ENCODE assay signal across 27 cellular contexts in the genomic region with DNA sequence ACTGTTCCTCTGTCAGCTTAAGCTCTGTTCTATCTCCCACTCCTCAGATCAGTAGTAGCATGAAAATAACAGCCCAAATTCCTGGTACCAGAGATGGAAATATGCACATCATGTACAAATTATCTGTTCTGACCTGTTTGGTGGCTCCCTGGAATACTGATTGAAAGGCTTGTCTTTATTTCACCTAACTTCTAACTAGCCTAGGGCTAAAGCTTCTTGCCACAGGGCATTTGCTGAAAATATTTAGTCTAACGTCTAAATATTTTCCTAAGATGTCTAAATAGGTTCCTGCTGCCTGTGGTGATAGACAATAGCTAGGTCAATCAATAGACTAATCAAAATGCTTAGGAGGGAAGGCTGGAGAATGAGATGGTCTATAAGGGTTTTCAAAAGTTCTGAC. TPM values are rescaled to one million over a fixed set of nuclear protein-coding genes. Genes with fewer than 3 reads are reported as not detected.
DNase-seq lines count a peak whose midpoint lies in the region; ATAC-seq, FAIRE-seq and TF ChIP-seq lines count a peak whose summit lies in the region.
"Had no signal": no experiment of that assay in that cellular context is flagged by ENCODE, and none has a peak within 500 bp of the region (broad histone marks: within the 10 kb centered on the region; RNA-seq: fewer than 3 reads in every experiment).

No MANE protein-coding gene starts in this region.

- intact Hi-C loops in mammary epithelial cell (cut with micrococcal nuclease) (no loop called here), breast epithelium (cut with DNase I; ENCODE audit: low total_unique reads) (no loop called here), HCT116 (cut with micrococcal nuclease) (no loop called here)

- H4K20me1 ChIP-seq in mammary epithelial cell (ENCODE audit: insufficient read depth, low read length) = no peaks in the 10 kb centered on the region
- no peaks in the 10 kb centered on the region for H4K20me1 ChIP-seq in HCT116 (ENCODE audit: insufficient read depth)
- H4K20me1 ChIP-seq in keratinocyte (ENCODE audit: control insufficient read depth, extremely low read depth, insufficient read depth, low read length) = no peaks in the 10 kb centered on the region
- H4K20me1 ChIP-seq: BLaER1 had no signal

- TF ChIP-seq CTCF in mammary epithelial cell (conservative IDR thresholded peaks at IDR 0.05 in 1 of 2, IDR thresholded peaks at IDR 0.05 in 1 of 2; ENCODE audit: extremely low read depth in 1 of 2, insufficient read depth in 1 of 2, low read depth in 1 of 2, low read length in 2 of 2) (no peak), breast epithelium (IDR thresholded peaks at IDR 0.05) (no peak), HCT116 (IDR thresholded peaks at IDR 0.05 in 2 of 3, conservative IDR thresholded peaks at IDR 0.05 in 1 of 3; ENCODE audit: borderline replicate concordance in 1 of 3, insufficient read depth in 1 of 3, low read depth in 2 of 3, low read length in 2 of 3) (no peak), keratinocyte (optimal IDR thresholded peaks at IDR 0.05 in 1 of 3, IDR thresholded peaks at IDR 0.05 in 1 of 3, conservative IDR thresholded peaks at IDR 0.05 in 1 of 3; ENCODE audit: extremely low read depth in 1 of 3, insufficient read depth in 2 of 3, low read length in 3 of 3) (no peak)

- BruUV-seq in mammary epithelial cell (replicated peaks; lab: Mats Ljungman, UMichigan) = no TSS peak
- BruUV-seq in HCT116 (replicated peaks; lab: Mats Ljungman, UMichigan) = no TSS peak

- no peaks in the 10 kb centered on the region for H3K79me2 ChIP-seq in mammary epithelial cell (ENCODE audit: insufficient read depth, low read length)
- no peaks in the 10 kb centered on the region for H3K79me2 ChIP-seq in HCT116 (ENCODE audit: insufficient read depth, low read length)
- H3K79me2 ChIP-seq in keratinocyte (ENCODE audit: control insufficient read depth, insufficient read depth, low read length) = no peaks in the 10 kb centered on the region

- H3K27me3 ChIP-seq in mammary epithelial cell (ENCODE audit: insufficient read depth, low read length) (no peaks in the 10 kb centered on the region), breast epithelium (no peaks in the 10 kb centered on the region), HCT116 (ENCODE audit: insufficient read depth, low read length) (no peaks in the 10 kb centered on the region), keratinocyte (ENCODE audit: control insufficient read depth, extremely low read depth, insufficient read depth, low read length) (no peaks in the 10 kb centered on the region)
- H3K27me3 ChIP-seq: BE2C, BLaER1 had no signal

- FAIRE-seq in keratinocyte (lab: Jason Lieb, UNC) = no peak
- FAIRE-seq: A204.1, GM12878, GM12892, GM18507 had no signal

- DNase-seq in mammary epithelial cell = no peak
- DNase-seq in breast epithelium (ENCODE audit: low spot score in 2 of 2) = no peak
- no peak for DNase-seq in HCT116 (ENCODE audit: low read depth, low spot score)
- no peak for DNase-seq in keratinocyte (ENCODE audit: low read depth, low spot score)
- DNase-seq: 8988T; ACHN; BE2C; C1 segment of cervical spinal cord; CD4-positive, alpha-beta memory T cell; CD4-positive, CD25-positive, alpha-beta regulatory T cell; CD8-positive, alpha-beta memory T cell; COR-L47; DMS 273 treated with DMSO at 0.1 percent for 48 hours; DMS153; DMS53; DMS79; DND-41; EL; GDM1 had no signal

- WGBS in mammary epithelial cell (ENCODE audit: low coverage, missing lambda C conversion rate) = 9% methylated on average over 1 of the region's 1 CpG

- H3K4me1 ChIP-seq in mammary epithelial cell (ENCODE audit: insufficient read depth, low read length) (no peaks in the 10 kb centered on the region), breast epithelium (no peaks in the 10 kb centered on the region), HCT116 (ENCODE audit: control insufficient read depth in 1 of 2, insufficient read depth in 2 of 2, low read length in 2 of 2) (no peaks in the 10 kb centered on the region), keratinocyte (ENCODE audit: control insufficient read depth, extremely low read depth, insufficient read depth, low read length) (peaks cover 2% of the 10 kb centered on the region)
- H3K4me1 ChIP-seq: BE2C, BLaER1 had no signal

- dilution Hi-C loops in mammary epithelial cell (cut with HindIII; ENCODE audit: low sequenced_read_pairs) = no loop called here
- dilution Hi-C loops in keratinocyte (cut with MboI; ENCODE audit: extremely low pct_ligation_motif_present, low sequenced_read_pairs) = no loop called here

- H3K9me3 ChIP-seq in mammary epithelial cell (replicated peaks; ENCODE audit: insufficient read depth, low read length) (no peaks in the 10 kb centered on the region), breast epithelium (no peaks in the 10 kb centered on the region), HCT116 (ENCODE audit: control insufficient read depth in 1 of 2, insufficient read depth in 1 of 2, low read depth in 1 of 2, low read length in 2 of 2) (no peaks in the 10 kb centered on the region), keratinocyte (ENCODE audit: control insufficient read depth, low read depth, low read length) (no peaks in the 10 kb centered on the region)

- H3K27ac ChIP-seq in mammary epithelial cell (ENCODE audit: insufficient read depth, low read depth, low read length) (no peak overlapping the region), breast epithelium (no peak overlapping the region), HCT116 (ENCODE audit: low read depth, low read length) (no peak overlapping the region), keratinocyte (ENCODE audit: control insufficient read depth, insufficient read depth, low read length) (no peak overlapping the region)
- H3K27ac ChIP-seq: BLaER1 had no signal

- H3K36me3 ChIP-seq in mammary epithelial cell (ENCODE audit: insufficient read depth, low read length) (no peaks in the 10 kb centered on the region), breast epithelium (no peaks in the 10 kb centered on the region), HCT116 (ENCODE audit: control insufficient read depth in 1 of 2, insufficient read depth in 2 of 2, low read length in 2 of 2) (no peaks in the 10 kb centered on the region), keratinocyte (ENCODE audit: control insufficient read depth in 2 of 2, extremely low read depth in 1 of 2, insufficient read depth in 2 of 2, low read length in 2 of 2) (no peaks in the 10 kb centered on the region)
- H3K36me3 ChIP-seq: BE2C, BLaER1 had no signal

- CTCF ChIA-PET in mammary epithelial cell (lab: Charles Lee; ENCODE audit: low non-redundant PET) (no interaction called here), HCT116 (lab: Charles Lee) (interaction anchor here (0.8 kb wide), 1 partner anchor 146 kb away, joined by 3 read pairs; no protein-coding TSS in a partner anchor)

- RAD21 ChIA-PET in HCT116 (lab: Charles Lee; ENCODE audit: low non-redundant PET in 1 of 2, low total read pairs in 2 of 2, uncharacterized antibody in 2 of 2, unreplicated experiment in 2 of 2) = no interaction called here

- H3K9me1 ChIP-seq in keratinocyte (ENCODE audit: control insufficient read depth, extremely low read depth, insufficient read depth, low read length) = no peaks in the 10 kb centered on the region

- in situ Hi-C loops in mammary epithelial cell (cut with MboI; ENCODE audit: low sequenced_read_pairs in 2 of 2) = no loop called here

- POLR2A ChIA-PET in HCT116 (lab: Charles Lee) = no interaction called here

- H2AFZ ChIP-seq in mammary epithelial cell (ENCODE audit: low read depth, low read length) (peak overlapping the region; percentile 44), HCT116 (ENCODE audit: low read depth, low read length, poor library complexity, severe bottlenecking) (peak overlapping the region; percentile 39), keratinocyte (ENCODE audit: control insufficient read depth, low read length) (peak overlapping the region; percentile 37)

- TF ChIP-seq POLR2A in breast epithelium (IDR thresholded peaks at IDR 0.05) (no peak), HCT116 (IDR thresholded peaks at IDR 0.05; ENCODE audit: borderline replicate concordance, extremely low read depth, insufficient read depth, insufficient read length) (no peak)

- no peak overlapping the region for H3K4me2 ChIP-seq in mammary epithelial cell (ENCODE audit: insufficient read depth, low read depth, low read length)
- no peak overlapping the region for H3K4me2 ChIP-seq in HCT116 (ENCODE audit: low read length)
- no peak overlapping the region for H3K4me2 ChIP-seq in keratinocyte (ENCODE audit: control insufficient read depth, extremely low read depth, insufficient read depth, low read depth, low read length)
- H3K4me2 ChIP-seq: BLaER1 had no signal

- TF ChIP-seq RAD21 in HCT116 (IDR thresholded peaks at IDR 0.05; ENCODE audit: low read depth) = no peak

- H3K9me2 ChIP-seq in HCT116 (ENCODE audit: insufficient read depth) = no peaks in the 10 kb centered on the region

- H3K4me3 ChIP-seq in mammary epithelial cell (replicated peaks in 1 of 3; ENCODE audit: insufficient read depth in 1 of 3, low read depth in 2 of 3, low read length in 3 of 3) (no peak overlapping the region), breast epithelium (no peak overlapping the region), HCT116 (replicated peaks in 1 of 2; ENCODE audit: low read depth in 1 of 2, low read length in 2 of 2) (no peak overlapping the region), keratinocyte (ENCODE audit: control insufficient read depth in 2 of 3, extremely low read depth in 1 of 3, insufficient read depth in 2 of 3, low read depth in 1 of 3, low read length in 3 of 3) (no peak overlapping the region)
- H3K4me3 ChIP-seq: BLaER1, GM12878 had no signal

- ATAC-seq in HCT116 (no peak), HG02884 (IDR thresholded peaks at IDR 0.05; ENCODE audit: unreplicated experiment) (no peak), GM18867 (IDR thresholded peaks at IDR 0.05; ENCODE audit: unreplicated experiment) (no peak), GM18909 (IDR thresholded peaks at IDR 0.05; ENCODE audit: poor library complexity, unreplicated experiment) (no peak)
- ATAC-seq: GM12878 had no signal

- H3K9ac ChIP-seq in mammary epithelial cell (ENCODE audit: insufficient read depth, low read length) (no peak overlapping the region), HCT116 (ENCODE audit: low read length) (no peak overlapping the region), keratinocyte (ENCODE audit: control insufficient read depth, extremely low read depth, insufficient read depth, low read length) (no peak overlapping the region)
- H3K9ac ChIP-seq: BLaER1 had no signal

RNA-seq across cellular contexts. Expression of gene PRMT9, which starts 12.9 kb away (rescaled TPM):
- 1 to 10 TPM; 8.0 to 9.8 TPM for total RNA-seq in mammary epithelial cell
- polyA plus RNA-seq in mammary epithelial cell = 4.3 TPM
- 4.0 TPM for polyA minus RNA-seq in mammary epithelial cell
- 10 to 100 TPM in 2 of 3 donors, 1 to 10 TPM in 1; 7.8 to 21.8 (median 10.5) TPM for total RNA-seq in breast epithelium
- 5.8 TPM for total RNA-seq in HCT116 (2021; ENCODE audit: unreplicated experiment)
- polyA plus RNA-seq in HCT116 (2012) = 2.4 and 3.1 TPM in 2 replicates
- 4.7 to 10.4 TPM (median 8.3 TPM) in 3 replicates for polyA plus RNA-seq in keratinocyte
- 15.5 TPM for polyA plus RNA-seq in keratinocyte (2011; ENCODE audit: low read depth)
- polyA plus RNA-seq in keratinocyte (2011; cell fraction: cytosol; rRNA removed) = 3.4 and 8.9 TPM in 2 replicates
- 15.4 and 16.5 TPM in 2 replicates for polyA plus RNA-seq in keratinocyte (2011; cell fraction: nucleus; rRNA removed)
- 4.6 and 5.6 TPM in 2 replicates for polyA plus RNA-seq in keratinocyte (2012; ENCODE audit: low replicate concordance)
- 2.7 to 12.4 TPM (median 7.8 TPM) in 3 replicates for polyA minus RNA-seq in keratinocyte
- polyA minus RNA-seq in keratinocyte (2011; cell fraction: cytosol; rRNA and poly(A)+ RNA removed) = 4.4 TPM
- 12.6 and 22.8 TPM in 2 replicates for polyA minus RNA-seq in keratinocyte (2011; cell fraction: nucleus; rRNA and poly(A)+ RNA removed)

RNA-seq across cellular contexts. Expression of gene ARHGAP10, which starts 35.0 kb away (rescaled TPM):
- 10 to 100 TPM; 22.5 to 28.8 TPM for total RNA-seq in mammary epithelial cell
- 14.5 TPM for polyA plus RNA-seq in mammary epithelial cell
- 35.8 TPM for polyA minus RNA-seq in mammary epithelial cell
- 100 to 1,000 TPM in 1 of 3 donors, 10 to 100 TPM in 2; 49.5 to 138 (median 62.6) TPM for total RNA-seq in breast epithelium
- total RNA-seq in HCT116 (2021; ENCODE audit: unreplicated experiment) = 24.7 TPM
- polyA plus RNA-seq in HCT116 (2012) = 18.8 and 20.0 TPM in 2 replicates
- polyA plus RNA-seq in keratinocyte = 12.2 to 18.7 TPM (median 17.7 TPM) in 3 replicates
- polyA plus RNA-seq in keratinocyte (2011; ENCODE audit: low read depth) = 20.1 TPM
- 14.4 and 14.5 TPM in 2 replicates for polyA plus RNA-seq in keratinocyte (2011; cell fraction: cytosol; rRNA removed)
- polyA plus RNA-seq in keratinocyte (2011; cell fraction: nucleus; rRNA removed) = 20.8 and 23.0 TPM in 2 replicates
- polyA plus RNA-seq in keratinocyte (2012; ENCODE audit: low replicate concordance) = 15.5 and 17.3 TPM in 2 replicates
- polyA minus RNA-seq in keratinocyte = 15.6 to 29.9 TPM (median 18.3 TPM) in 3 replicates
- 9.4 TPM for polyA minus RNA-seq in keratinocyte (2011; cell fraction: cytosol; rRNA and poly(A)+ RNA removed)
- 25.6 and 42.8 TPM in 2 replicates for polyA minus RNA-seq in keratinocyte (2011; cell fraction: nucleus; rRNA and poly(A)+ RNA removed)
